ENCODE assay signal across 1 cellular context in genomic region chr11:67002297-67002913, GRCh38.
TF ChIP-seq lines count a peak whose summit lies in the region.

No MANE protein-coding gene starts in this region.

TF ChIP-seq in GM23338, 12 proteins besides CTCF, POLR2A, EP300 and RAD21 (continued from another document):
- no peak for TF ChIP-seq REST (IDR thresholded peaks at IDR 0.05; ENCODE audit: unreplicated experiment)
- peak; percentile 73 for TF ChIP-seq ZNF462 (CRISPR knock-in tag; IDR thresholded peaks at IDR 0.05)
